In the genomic region with DNA sequence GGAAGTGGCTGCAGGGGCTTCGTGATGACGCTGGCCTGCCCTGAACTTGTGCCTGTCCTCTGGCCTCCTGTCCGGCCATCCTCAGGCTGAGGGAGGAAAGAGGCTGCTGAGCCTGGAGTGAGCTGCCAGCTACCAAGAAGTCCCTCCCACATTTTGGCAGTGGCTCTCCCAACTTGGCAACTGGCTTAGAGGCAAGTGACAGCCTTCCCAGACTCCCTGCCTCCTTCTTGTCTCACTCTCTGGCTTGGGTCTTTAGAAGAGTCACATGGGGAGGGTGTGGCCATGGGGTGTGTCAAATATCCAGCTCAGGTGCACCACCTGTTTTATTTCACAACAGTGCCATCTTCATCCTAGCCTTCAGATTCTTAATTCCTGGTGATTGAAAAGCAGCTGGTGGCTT, we compare ENCODE assay signal across 13 cellular contexts.
DNase-seq lines count a peak whose midpoint lies in the region; ATAC-seq and TF ChIP-seq lines count a peak whose summit lies in the region.
"Had no signal": no experiment of that assay in that cellular context is flagged by ENCODE, and none has a peak within 500 bp of the region (broad histone marks: within the 10 kb centered on the region; RNA-seq: fewer than 3 reads in every experiment).

No MANE protein-coding gene starts in this region.

- TF ChIP-seq EP300 in esophagus muscularis mucosa (IDR thresholded peaks at IDR 0.05): no peak

- peak overlapping the region; percentile 3 to 27 (median 12) for H3K27ac ChIP-seq in esophagus muscularis mucosa (replicated peaks in 1 of 4)
- H3K27ac ChIP-seq in muscle layer of colon (ENCODE audit: low read depth, low read length): peak overlapping the region; percentile 17
- peak overlapping the region; percentile 7 for H3K27ac ChIP-seq in vagina

- WGBS in esophagus muscularis mucosa: 54% methylated on average over 3 of the region's 3 CpGs

- H3K27me3 ChIP-seq in esophagus muscularis mucosa (no peaks in the 10 kb centered on the region), muscle layer of colon (ENCODE audit: control insufficient read depth in 1 of 2, insufficient read depth in 2 of 2, low read length in 2 of 2) (no peaks in the 10 kb centered on the region), vagina (no peaks in the 10 kb centered on the region)

- peaks cover 4% of the 10 kb centered on the region for H3K36me3 Mint-ChIP-seq in T-helper 17 cell (ENCODE audit: low read depth)

- H3K9ac ChIP-seq in muscle layer of colon (ENCODE audit: low read length): no peak overlapping the region

- no peak overlapping the region for H3K4me3 Mint-ChIP-seq in T-helper 17 cell
- H3K4me3 Mint-ChIP-seq: H9, natural killer cell had no signal

- ATAC-seq in Right ventricle myocardium inferior (peak; percentile 92), T-helper 17 cell (no peak), GM21619 (IDR thresholded peaks at IDR 0.05; ENCODE audit: unreplicated experiment) (no peak)
- ATAC-seq: natural killer cell had no signal

- TF ChIP-seq POLR2A in esophagus muscularis mucosa (IDR thresholded peaks at IDR 0.05; ENCODE audit: low read depth): no peak
- no peak for TF ChIP-seq POLR2A in vagina (IDR thresholded peaks at IDR 0.05)

- TF ChIP-seq CTCF in esophagus muscularis mucosa (IDR thresholded peaks at IDR 0.05) (no peak), vagina (IDR thresholded peaks at IDR 0.05) (no peak)

- peaks cover 2% of the 10 kb centered on the region for H3K4me1 Mint-ChIP-seq in T-helper 17 cell
- H3K4me1 Mint-ChIP-seq: H9 had no signal

- H3K36me3 ChIP-seq in esophagus muscularis mucosa (peaks cover 0 to 4% (median 0%) of the 10 kb centered on the region in 4 donors), muscle layer of colon (ENCODE audit: insufficient read depth, low read length) (no peaks in the 10 kb centered on the region), vagina (no peaks in the 10 kb centered on the region)

- DNase-seq in Right ventricle myocardium inferior (ENCODE audit: missing footprints): no peak
- no peak for DNase-seq in cardiac septum (ENCODE audit: low spot score)
- no peak for DNase-seq in esophagus muscularis mucosa (ENCODE audit: extremely low spot score)
- DNase-seq in vagina (ENCODE audit: extremely low spot score in 2 of 2): no peak
- DNase-seq in T-helper 17 cell: no peak
- DNase-seq in activated CD4-positive, CD25-positive, alpha-beta regulatory T cell (lab: John Stamatoyannopoulos, UW): no peak
- DNase-seq: activated CD4-positive, alpha-beta T cell treated with anti-CD3 and anti-CD28 coated beads for 4 hours; activated effector memory CD4-positive, alpha-beta T cell treated with anti-CD3 and anti-CD28 coated beads, Interleukin-2, amount 50 U/mL, for 16 hours; central memory CD4-positive, alpha-beta T cell; H9; natural killer cell had no signal

- no peaks in the 10 kb centered on the region for H3K27me3 Mint-ChIP-seq in T-helper 17 cell

- intact Hi-C loops in Right ventricle myocardium inferior (cut with DNase I): no loop called here
- intact Hi-C loops in cardiac septum (cut with DNase I): no loop called here
- intact Hi-C loops in esophagus muscularis mucosa (cut with DNase I): no loop called here
- intact Hi-C loops in vagina (cut with DNase I): no loop called here

- H3K4me1 ChIP-seq in esophagus muscularis mucosa (peaks cover 16 to 27% (median 19%) of the 10 kb centered on the region in 4 donors), muscle layer of colon (ENCODE audit: insufficient read depth, low read length) (peaks cover 44% of the 10 kb centered on the region), vagina (peaks cover 15% of the 10 kb centered on the region)

- H3K9me3 ChIP-seq in esophagus muscularis mucosa (peaks cover 0 to 14% (median 8%) of the 10 kb centered on the region in 4 donors), muscle layer of colon (ENCODE audit: low read length) (no peaks in the 10 kb centered on the region), vagina (no peaks in the 10 kb centered on the region), T-helper 17 cell (ENCODE audit: control insufficient read depth, low read length, poor library complexity, severe bottlenecking) (no peaks in the 10 kb centered on the region)

- no peak overlapping the region for H3K27ac Mint-ChIP-seq in T-helper 17 cell
- H3K27ac Mint-ChIP-seq: H9, natural killer cell had no signal

- H3K4me3 ChIP-seq in esophagus muscularis mucosa (no peak overlapping the region), muscle layer of colon (ENCODE audit: low read depth in 1 of 2, low read length in 2 of 2) (no peak overlapping the region), vagina (no peak overlapping the region)
